ENCODE assay signal across 24 cellular contexts in genomic region chr16:81734632-81735434, GRCh38.
"Had no signal": no experiment of that assay in that cellular context is flagged by ENCODE, and none has a peak within 500 bp of the region (broad histone marks: within the 10 kb centered on the region; RNA-seq: fewer than 3 reads in every experiment).

No MANE protein-coding gene starts in this region.

- H3K27me3 ChIP-seq: gastroesophageal sphincter, right atrium auricular region, sigmoid colon, stomach, transverse colon had no signal

- ATAC-seq: effector memory CD8-positive, alpha-beta T cell; gastroesophageal sphincter; left cardiac atrium; lower lobe of right lung; natural killer cell had no signal

- H3K9me3 Mint-ChIP-seq: central memory CD8-positive, alpha-beta T cell; effector memory CD8-positive, alpha-beta T cell; memory B cell; mesothelial cell of epicardium; natural killer cell; neural crest cell had no signal

- H3K27me3 Mint-ChIP-seq: central memory CD8-positive, alpha-beta T cell; effector memory CD8-positive, alpha-beta T cell; memory B cell had no signal

- H3K4me3 ChIP-seq: gastroesophageal sphincter, left ventricle myocardium inferior, lower lobe of right lung, right atrium auricular region, sigmoid colon, skin epidermis, stomach, thoracic aorta, transverse colon had no signal

- H3K9me3 ChIP-seq: gastroesophageal sphincter, left ventricle myocardium inferior, lower lobe of right lung, right atrium auricular region, sigmoid colon, stomach, thoracic aorta, transverse colon had no signal

- DNase-seq: cortex of kidney; effector memory CD8-positive, alpha-beta T cell; foreskin fibroblast; glutamatergic neuron; kidney; left cardiac atrium; left ventricle myocardium inferior; lower lobe of right lung; natural killer cell; nucleus accumbens; stimulated activated CD4-positive, alpha-beta T cell treated with anti-CD3 and anti-CD28 coated beads, Interleukin-12 subunit alpha, Interleukin-12 subunit beta, amount 100 ng/mL, for 4 hours; stimulated activated naive CD4-positive, alpha-beta T cell; stomach; substantia nigra; transverse colon had no signal

- H3K4me3 Mint-ChIP-seq: central memory CD8-positive, alpha-beta T cell; effector memory CD8-positive, alpha-beta T cell; memory B cell; mesothelial cell of epicardium; natural killer cell; neural crest cell had no signal

- H3K36me3 ChIP-seq: gastroesophageal sphincter, left ventricle myocardium inferior, lower lobe of right lung, right atrium auricular region, sigmoid colon, stomach, thoracic aorta, transverse colon had no signal

- H3K27ac Mint-ChIP-seq: effector memory CD8-positive, alpha-beta T cell; memory B cell; mesothelial cell of epicardium; natural killer cell had no signal

- H3K36me3 Mint-ChIP-seq: memory B cell, mesothelial cell of epicardium, natural killer cell had no signal

- H3K27ac ChIP-seq: gastroesophageal sphincter, left ventricle myocardium inferior, lower lobe of right lung, right atrium auricular region, sigmoid colon, skin epidermis, stomach, thoracic aorta, transverse colon had no signal
